Comparison of ENCODE assay signal across 32 cellular contexts in the genomic region with DNA sequence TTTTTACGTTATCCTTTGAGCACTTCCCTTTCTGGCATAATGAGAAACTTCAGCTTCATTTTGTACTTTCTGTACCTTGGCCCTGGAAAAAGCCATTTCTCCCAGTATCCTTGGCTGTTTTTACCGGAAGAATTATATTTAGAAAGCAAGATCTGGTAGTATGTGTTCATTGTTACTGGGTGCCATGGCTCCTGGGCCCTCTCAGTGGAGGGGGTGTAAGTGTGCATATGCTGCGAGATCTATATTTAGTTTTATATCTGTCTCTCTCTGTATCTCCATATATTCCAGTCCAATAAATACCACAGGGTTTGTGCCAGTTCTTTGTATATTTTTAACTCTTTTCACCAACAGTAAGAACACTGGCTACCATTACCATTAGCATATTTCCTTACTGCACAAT. TPM values are rescaled to one million over a fixed set of nuclear protein-coding genes. Genes with fewer than 3 reads are reported as not detected.
"Had no signal": no experiment of that assay in that cellular context is flagged by ENCODE, and none has a peak within 500 bp of the region (broad histone marks: within the 10 kb centered on the region; RNA-seq: fewer than 3 reads in every experiment).

No MANE protein-coding gene starts in this region.

- ATAC-seq: activated CD4-positive, alpha-beta T cell treated with anti-CD3 and anti-CD28 coated beads for 36 hours; activated T-cell treated with anti-CD3 and anti-CD28 coated beads, Interleukin-2, amount 50 U/mL, for 72 hours; gastroesophageal sphincter; T-helper 17 cell had no signal

- H3K36me3 Mint-ChIP-seq: activated naive CD8-positive, alpha-beta T cell had no signal

- H3K36me3 ChIP-seq: brain microvascular endothelial cell, colonic mucosa, esophagus squamous epithelium, gastroesophageal sphincter had no signal

- H3K4me1 Mint-ChIP-seq: activated CD4-positive, alpha-beta T cell treated with anti-CD3 and anti-CD28 coated beads for 36 hours; activated CD4-positive, alpha-beta T cell treated with anti-CD3 and anti-CD28 coated beads, Interleukin-2, amount 10 ng/mL, durations not matched to agents 24 days and 14 days; T-helper 17 cell had no signal

- H3K4me3 ChIP-seq: colonic mucosa, esophagus squamous epithelium, gastroesophageal sphincter had no signal

- H3K27me3 Mint-ChIP-seq: activated CD4-positive, alpha-beta memory T cell treated with anti-CD3 and anti-CD28 coated beads, Interleukin-2, amount 10 ng/mL, durations not matched to agents 7 days and 5 days had no signal

- H3K9me3 ChIP-seq: colonic mucosa had no signal

- H3K27ac ChIP-seq: brain microvascular endothelial cell, colonic mucosa, epithelial cell of prostate, esophagus squamous epithelium, gastroesophageal sphincter had no signal

- H3K27me3 ChIP-seq: brain microvascular endothelial cell, colonic mucosa, gastroesophageal sphincter had no signal

- H3K4me3 Mint-ChIP-seq: activated CD4-positive, alpha-beta memory T cell treated with anti-CD3 and anti-CD28 coated beads, Interleukin-2, amount 10 ng/mL, durations not matched to agents 7 days and 5 days; activated CD4-positive, alpha-beta T cell treated with anti-CD3 and anti-CD28 coated beads for 36 hours; activated CD4-positive, alpha-beta T cell treated with anti-CD3 and anti-CD28 coated beads, Interleukin-2, amount 10 ng/mL, durations not matched to agents 24 days and 14 days; activated naive CD8-positive, alpha-beta T cell; activated T-cell treated with anti-CD3 and anti-CD28 coated beads, Interleukin-2, amount 50 U/mL, for 24 hours; activated T-cell treated with anti-CD3 and anti-CD28 coated beads, Interleukin-2, amount 50 U/mL, for 72 hours; T-helper 17 cell had no signal

- H3K4me1 ChIP-seq: colonic mucosa, gastroesophageal sphincter had no signal

- H3K27ac Mint-ChIP-seq: activated CD4-positive, alpha-beta memory T cell treated with anti-CD3 and anti-CD28 coated beads, Interleukin-2, amount 10 ng/mL, durations not matched to agents 7 days and 5 days; activated CD4-positive, alpha-beta T cell treated with anti-CD3 and anti-CD28 coated beads for 36 hours; activated CD4-positive, alpha-beta T cell treated with anti-CD3 and anti-CD28 coated beads, Interleukin-2, amount 10 ng/mL, durations not matched to agents 24 days and 14 days; activated naive CD8-positive, alpha-beta T cell; activated T-cell treated with anti-CD3 and anti-CD28 coated beads, Interleukin-2, amount 50 U/mL, for 24 hours; activated T-cell treated with anti-CD3 and anti-CD28 coated beads, Interleukin-2, amount 50 U/mL, for 72 hours; T-helper 17 cell had no signal

- DNase-seq: activated CD4-positive, alpha-beta memory T cell treated with anti-CD3 and anti-CD28 coated beads, Interleukin-2, amount 10 ng/mL, durations not matched to agents 7 days and 5 days; activated CD4-positive, alpha-beta T cell treated with anti-CD3 and anti-CD28 coated beads for 36 hours; activated CD4-positive, alpha-beta T cell treated with anti-CD3 and anti-CD28 coated beads, Interleukin-2, amount 10 ng/mL, durations not matched to agents 24 days and 14 days; activated CD4-positive, alpha-beta T cell treated with anti-CD3 and anti-CD28 coated beads, Interleukin-2, amount 50 U/mL, for 4 hours; activated CD4-positive, CD25-positive, alpha-beta regulatory T cell; activated CD4-positive, CD25-positive, alpha-beta regulatory T cell treated with anti-CD3 and anti-CD28 coated beads, Interleukin-2, amount 50 U/mL, for 72 hours; activated CD8-positive, alpha-beta memory T cell treated with anti-CD3 and anti-CD28 coated beads, Interleukin-2, amount 50 U/mL, for 48 hours; activated effector memory CD4-positive, alpha-beta T cell treated with Interleukin-2 at 50 U/mL for 16 hours; activated gamma-delta T cell treated with Interleukin-2 at 50 U/mL for 16 hours; activated naive CD4-positive, alpha-beta T cell treated with anti-CD3 and anti-CD28 coated beads, Interleukin-2, amount 50 U/mL, for 16 hours; activated naive CD4-positive, alpha-beta T cell treated with Interleukin-2 at 50 U/mL for 16 hours; activated T-cell treated with anti-CD3 and anti-CD28 coated beads for 4 hours; activated T-cell treated with anti-CD3 and anti-CD28 coated beads, Interleukin-2, amount 50 U/mL, for 24 hours; activated T-cell treated with anti-CD3 and anti-CD28 coated beads, Interleukin-2, amount 50 U/mL, for 72 hours; amniotic stem cell; brain microvascular endothelial cell; caudate nucleus; colonic mucosa; effector CD8-positive, alpha-beta T cell; esophagus squamous epithelium; foreskin melanocyte; T-helper 1 cell; T-helper 17 cell had no signal

RNA-seq across cellular contexts. Expression of a gene that starts 17.7 kb away (rescaled TPM):
- total RNA-seq: activated CD4-positive, alpha-beta memory T cell treated with anti-CD3 and anti-CD28 coated beads, Interleukin-2, amount 10 ng/mL, durations not matched to agents 7 days and 5 days; activated CD4-positive, alpha-beta T cell treated with anti-CD3 and anti-CD28 coated beads for 36 hours; activated CD4-positive, alpha-beta T cell treated with anti-CD3 and anti-CD28 coated beads, Interleukin-2, amount 10 ng/mL, durations not matched to agents 24 days and 14 days; chondrocyte; dermis microvascular lymphatic vessel endothelial cell; endothelial cell of umbilical vein; fibroblast of lung; fibroblast of villous mesenchyme; glomerular endothelial cell; T-helper 17 cell had no signal
- polyA plus RNA-seq: endothelial cell of umbilical vein, fibroblast of lung had no signal
